In the genomic region with DNA sequence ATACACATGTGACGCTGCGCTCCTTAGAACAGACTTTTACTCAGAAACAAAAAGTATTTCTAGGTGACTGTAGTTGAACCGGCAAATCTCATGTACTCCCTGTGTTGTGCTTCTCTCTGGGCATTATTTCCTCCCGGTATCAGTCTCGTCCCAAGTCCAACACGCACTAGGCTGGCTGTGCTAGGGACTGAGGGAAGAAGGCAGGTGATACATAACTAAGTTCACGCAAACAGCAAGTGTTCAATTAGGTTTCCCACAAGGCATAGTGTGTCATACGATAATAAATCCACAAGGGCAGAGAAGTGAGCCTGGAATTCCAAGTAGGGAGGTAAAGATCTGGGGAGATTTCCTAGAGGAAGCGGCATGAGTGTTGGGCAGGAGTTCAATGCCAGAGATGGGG, we compare ENCODE assay signal across 9 cellular contexts. TPM values are rescaled to one million over a fixed set of nuclear protein-coding genes. Genes with fewer than 3 reads are reported as not detected.
A peak's percentile ranks its signal among the peaks of the same experiment; 100 is the strongest.
DNase-seq lines count a peak whose midpoint lies in the region; ATAC-seq, FAIRE-seq and TF ChIP-seq lines count a peak whose summit lies in the region.
"Had no signal": no experiment of that assay in that cellular context is flagged by ENCODE, and none has a peak within 500 bp of the region (broad histone marks: within the 10 kb centered on the region; RNA-seq: fewer than 3 reads in every experiment).

No MANE protein-coding gene starts in this region.

- H3K4me3 ChIP-seq in GM12865 (ENCODE audit: low read depth, low read length) (peak overlapping the region; percentile 41), kidney (ENCODE audit: low read length in 2 of 2) (no peak overlapping the region), skeletal muscle tissue (ENCODE audit: low read length in 3 of 3) (peak overlapping the region; percentile 12 to 19 (median 17))

- H3K4me1 Mint-ChIP-seq in activated CD4-positive, alpha-beta memory T cell treated with anti-CD3 and anti-CD28 coated beads, Interleukin-2, amount 10 ng/mL, durations not matched to agents 7 days and 5 days: peaks cover 91% of the 10 kb centered on the region

- peak overlapping the region; percentile 98 for H3K27ac Mint-ChIP-seq in activated CD4-positive, alpha-beta memory T cell treated with anti-CD3 and anti-CD28 coated beads, Interleukin-2, amount 10 ng/mL, durations not matched to agents 7 days and 5 days

- CTCF ChIA-PET in activated CD4-positive, alpha-beta memory T cell treated with anti-CD3 and anti-CD28 coated beads, Interleukin-2, amount 10 ng/mL, durations not matched to agents 7 days and 5 days (lab: Charles Lee): interaction anchor here (1.0 to 13.0 kb wide), 10 partner anchors 10 to 194 kb away, joined by 3 to 164 read pairs (median 12); no protein-coding TSS in a partner anchor

- H3K27me3 ChIP-seq in skeletal muscle tissue (ENCODE audit: control insufficient read depth in 3 of 3, insufficient read depth in 3 of 3, low read length in 3 of 3): no peaks in the 10 kb centered on the region

- H3K4me1 ChIP-seq in kidney (ENCODE audit: control insufficient read depth in 1 of 2, insufficient read depth in 1 of 2, low read depth in 1 of 2, low read length in 2 of 2) (peaks cover 61 to 63% of the 10 kb centered on the region in 2 donors), skeletal muscle tissue (ENCODE audit: control insufficient read depth in 3 of 3, insufficient read depth in 3 of 3, low read length in 3 of 3) (peaks cover 85 to 90% (median 86%) of the 10 kb centered on the region in 3 donors)

- no peak for ATAC-seq in HG03159 (IDR thresholded peaks at IDR 0.05; ENCODE audit: unreplicated experiment)

- H3K9ac ChIP-seq in kidney (ENCODE audit: low read length in 2 of 2) (peak overlapping the region; percentile 6 to 31), skeletal muscle tissue (ENCODE audit: low read depth in 1 of 3, low read length in 3 of 3) (peak overlapping the region; percentile 51 to 76 (median 68))

- no peaks in the 10 kb centered on the region for H3K9me3 ChIP-seq in kidney (ENCODE audit: control insufficient read depth in 1 of 2, low read length in 2 of 2)
- H3K9me3 ChIP-seq in skeletal muscle tissue (ENCODE audit: control insufficient read depth in 3 of 3, low read length in 3 of 3): no peaks in the 10 kb centered on the region

- H3K27ac ChIP-seq in kidney (ENCODE audit: low read depth in 2 of 2, low read length in 2 of 2) (peak overlapping the region; percentile 43 to 73), skeletal muscle tissue (ENCODE audit: low read depth, low read length) (peak overlapping the region; percentile 58)

- H3K27me3 Mint-ChIP-seq in activated CD4-positive, alpha-beta memory T cell treated with anti-CD3 and anti-CD28 coated beads, Interleukin-2, amount 10 ng/mL, durations not matched to agents 7 days and 5 days: no peaks in the 10 kb centered on the region

- no peak for TF ChIP-seq CTCF in GM12865 (IDR thresholded peaks at IDR 0.05; ENCODE audit: insufficient read depth, low read depth, low read length, missing control alignments)
- no peak for TF ChIP-seq CTCF in kidney (IDR thresholded peaks at IDR 0.05; ENCODE audit: borderline replicate concordance, extremely low read depth, insufficient read depth)

- no peak overlapping the region for H3K4me3 Mint-ChIP-seq in activated CD4-positive, alpha-beta memory T cell treated with anti-CD3 and anti-CD28 coated beads, Interleukin-2, amount 10 ng/mL, durations not matched to agents 7 days and 5 days

- POLR2A ChIA-PET in activated CD4-positive, alpha-beta memory T cell treated with anti-CD3 and anti-CD28 coated beads, Interleukin-2, amount 10 ng/mL, durations not matched to agents 7 days and 5 days (lab: Charles Lee): interaction anchor here (1.0 to 15.8 kb wide), 8 partner anchors 8 to 76 kb away, joined by 3 to 460 read pairs (median 79); no protein-coding TSS in a partner anchor

- FAIRE-seq in kidney (lab: Jason Lieb, UNC): no peak

- no peaks in the 10 kb centered on the region for H3K36me3 ChIP-seq in kidney (ENCODE audit: control insufficient read depth in 1 of 2, insufficient read depth in 2 of 2, low read length in 2 of 2)
- H3K36me3 ChIP-seq in skeletal muscle tissue (ENCODE audit: control insufficient read depth in 3 of 3, insufficient read depth in 3 of 3, low read length in 3 of 3): peaks cover 0 to 4% (median 2%) of the 10 kb centered on the region in 3 donors

- intact Hi-C loops in kidney (cut with DNase I): no loop called here

- H3K9me3 Mint-ChIP-seq in activated CD4-positive, alpha-beta memory T cell treated with anti-CD3 and anti-CD28 coated beads, Interleukin-2, amount 10 ng/mL, durations not matched to agents 7 days and 5 days: no peaks in the 10 kb centered on the region

- H3K36me3 Mint-ChIP-seq in activated CD4-positive, alpha-beta memory T cell treated with anti-CD3 and anti-CD28 coated beads, Interleukin-2, amount 10 ng/mL, durations not matched to agents 7 days and 5 days (ENCODE audit: low read depth): peaks cover 41% of the 10 kb centered on the region

- DNase-seq in GM12865 (ENCODE audit: low read depth) (no peak), kidney (no peak), C1 segment of cervical spinal cord (lab: John Stamatoyannopoulos, UW) (no peak), activated gamma-delta T cell (lab: John Stamatoyannopoulos, UW) (no peak), activated gamma-delta T cell treated with Interleukin-2 at 50 U/mL for 16 hours (no peak)
- no peak for DNase-seq in activated CD4-positive, alpha-beta memory T cell treated with anti-CD3 and anti-CD28 coated beads, Interleukin-2, amount 10 ng/mL, durations not matched to agents 7 days and 5 days
- DNase-seq: effector CD8-positive, alpha-beta T cell had no signal

RNA-seq across cellular contexts. Expression of gene FAM53B, which starts 20.4 kb away (rescaled TPM):
- 10 to 100 TPM; 44.9 to 46.6 TPM for total RNA-seq in activated CD4-positive, alpha-beta memory T cell treated with anti-CD3 and anti-CD28 coated beads, Interleukin-2, amount 10 ng/mL, durations not matched to agents 7 days and 5 days
- total RNA-seq in kidney (30.0 TPM), skeletal muscle tissue (32.4 TPM)
- 11.8 TPM for polyA plus RNA-seq in kidney (ENCODE audit: insufficient read depth, low read depth, low replicate concordance)

Comparison
In these comparisons a context has a peak if more than half of its experiments do, and no peak if none do; other contexts are left out.
1. H3K4me3 ChIP-seq: peak in GM12865 (single experiment) and skeletal muscle tissue (3 of 3); none in kidney (0 of 2).